1 cellular context compared by ENCODE assay signal in the genomic region with DNA sequence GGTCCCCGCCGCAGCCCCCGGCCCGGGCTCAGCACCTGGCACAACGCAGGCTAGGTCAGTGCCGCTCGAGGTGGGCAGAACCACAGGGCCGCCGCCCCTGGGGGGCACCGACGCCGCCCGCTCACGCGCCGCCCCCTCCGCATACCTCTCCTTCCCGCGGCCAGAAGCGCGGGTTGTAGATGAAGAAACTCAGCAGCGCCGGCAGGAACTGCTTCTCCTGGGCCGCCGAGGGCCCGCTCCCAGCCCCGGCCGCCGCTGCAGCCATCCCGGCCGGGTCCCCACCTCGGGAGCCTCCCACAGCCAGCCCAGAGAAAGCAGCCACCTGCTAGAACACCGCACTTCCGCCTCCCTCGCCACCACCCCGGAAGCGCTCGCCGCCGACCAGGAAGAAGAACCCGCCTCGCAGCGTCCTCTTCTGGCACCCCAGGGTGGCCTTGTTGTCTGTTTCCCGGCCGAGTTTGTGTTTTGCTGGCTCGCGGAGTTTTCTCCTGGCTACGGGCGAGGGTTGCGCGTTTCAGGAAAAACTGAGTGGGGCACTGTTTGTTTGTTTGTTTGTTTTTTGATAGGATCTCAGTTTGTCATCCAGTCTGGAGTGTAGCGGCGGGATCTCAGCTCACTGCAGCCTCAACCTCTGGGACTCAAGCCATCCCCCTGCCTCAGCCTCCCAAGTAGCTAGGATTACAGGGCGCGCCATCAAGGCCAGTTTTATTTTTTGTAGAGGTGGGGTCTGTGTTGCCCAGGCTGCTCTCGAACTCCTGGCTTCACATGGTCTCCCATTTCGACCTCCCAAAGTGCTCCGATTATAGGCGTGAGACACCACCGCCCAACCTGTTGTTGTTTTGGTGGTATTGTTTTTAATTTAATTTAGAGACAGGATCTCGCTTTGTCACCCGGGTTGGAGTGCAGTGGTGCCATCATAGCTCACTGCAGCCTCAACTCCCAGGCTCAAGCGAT.
TF ChIP-seq lines count a peak whose summit lies in the region.

No MANE protein-coding gene starts in this region.

TF ChIP-seq in HepG2, 621 proteins besides CTCF, POLR2A, EP300 and RAD21 (continued from another document and continues in another):
- TF ChIP-seq, protein P1, sequence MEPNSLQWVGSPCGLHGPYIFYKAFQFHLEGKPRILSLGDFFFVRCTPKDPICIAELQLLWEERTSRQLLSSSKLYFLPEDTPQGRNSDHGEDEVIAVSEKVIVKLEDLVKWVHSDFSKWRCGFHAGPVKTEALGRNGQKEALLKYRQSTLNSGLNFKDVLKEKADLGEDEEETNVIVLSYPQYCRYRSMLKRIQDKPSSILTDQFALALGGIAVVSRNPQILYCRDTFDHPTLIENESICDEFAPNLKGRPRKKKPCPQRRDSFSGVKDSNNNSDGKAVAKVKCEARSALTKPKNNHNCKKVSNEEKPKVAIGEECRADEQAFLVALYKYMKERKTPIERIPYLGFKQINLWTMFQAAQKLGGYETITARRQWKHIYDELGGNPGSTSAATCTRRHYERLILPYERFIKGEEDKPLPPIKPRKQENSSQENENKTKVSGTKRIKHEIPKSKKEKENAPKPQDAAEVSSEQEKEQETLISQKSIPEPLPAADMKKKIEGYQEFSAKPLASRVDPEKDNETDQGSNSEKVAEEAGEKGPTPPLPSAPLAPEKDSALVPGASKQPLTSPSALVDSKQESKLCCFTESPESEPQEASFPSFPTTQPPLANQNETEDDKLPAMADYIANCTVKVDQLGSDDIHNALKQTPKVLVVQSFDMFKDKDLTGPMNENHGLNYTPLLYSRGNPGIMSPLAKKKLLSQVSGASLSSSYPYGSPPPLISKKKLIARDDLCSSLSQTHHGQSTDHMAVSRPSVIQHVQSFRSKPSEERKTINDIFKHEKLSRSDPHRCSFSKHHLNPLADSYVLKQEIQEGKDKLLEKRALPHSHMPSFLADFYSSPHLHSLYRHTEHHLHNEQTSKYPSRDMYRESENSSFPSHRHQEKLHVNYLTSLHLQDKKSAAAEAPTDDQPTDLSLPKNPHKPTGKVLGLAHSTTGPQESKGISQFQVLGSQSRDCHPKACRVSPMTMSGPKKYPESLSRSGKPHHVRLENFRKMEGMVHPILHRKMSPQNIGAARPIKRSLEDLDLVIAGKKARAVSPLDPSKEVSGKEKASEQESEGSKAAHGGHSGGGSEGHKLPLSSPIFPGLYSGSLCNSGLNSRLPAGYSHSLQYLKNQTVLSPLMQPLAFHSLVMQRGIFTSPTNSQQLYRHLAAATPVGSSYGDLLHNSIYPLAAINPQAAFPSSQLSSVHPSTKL (CRISPR knock-in tag; IDR thresholded peaks at IDR 0.05): no peak; the same call in 1 of the 2 replicates
- TF ChIP-seq RBM39 (IDR thresholded peaks at IDR 0.05; ENCODE audit: low read depth, low read length, poor library complexity, severe bottlenecking): peak; percentile 69
- no peak for TF ChIP-seq ZNF549 (CRISPR knock-in tag; IDR thresholded peaks at IDR 0.05)
- TF ChIP-seq RFX5 (IDR thresholded peaks at IDR 0.05; ENCODE audit: low read depth, low read length): no peak
- TF ChIP-seq, protein P2, sequence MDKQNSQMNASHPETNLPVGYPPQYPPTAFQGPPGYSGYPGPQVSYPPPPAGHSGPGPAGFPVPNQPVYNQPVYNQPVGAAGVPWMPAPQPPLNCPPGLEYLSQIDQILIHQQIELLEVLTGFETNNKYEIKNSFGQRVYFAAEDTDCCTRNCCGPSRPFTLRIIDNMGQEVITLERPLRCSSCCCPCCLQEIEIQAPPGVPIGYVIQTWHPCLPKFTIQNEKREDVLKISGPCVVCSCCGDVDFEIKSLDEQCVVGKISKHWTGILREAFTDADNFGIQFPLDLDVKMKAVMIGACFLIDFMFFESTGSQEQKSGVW (CRISPR knock-in tag; IDR thresholded peaks at IDR 0.05; ENCODE audit: borderline replicate concordance): no peak
- TF ChIP-seq SIN3A (IDR thresholded peaks at IDR 0.05; ENCODE audit: borderline replicate concordance, low read depth, low read length): peak; percentile 84; the same call in 1 of the 2 replicates
- TF ChIP-seq, protein P3, sequence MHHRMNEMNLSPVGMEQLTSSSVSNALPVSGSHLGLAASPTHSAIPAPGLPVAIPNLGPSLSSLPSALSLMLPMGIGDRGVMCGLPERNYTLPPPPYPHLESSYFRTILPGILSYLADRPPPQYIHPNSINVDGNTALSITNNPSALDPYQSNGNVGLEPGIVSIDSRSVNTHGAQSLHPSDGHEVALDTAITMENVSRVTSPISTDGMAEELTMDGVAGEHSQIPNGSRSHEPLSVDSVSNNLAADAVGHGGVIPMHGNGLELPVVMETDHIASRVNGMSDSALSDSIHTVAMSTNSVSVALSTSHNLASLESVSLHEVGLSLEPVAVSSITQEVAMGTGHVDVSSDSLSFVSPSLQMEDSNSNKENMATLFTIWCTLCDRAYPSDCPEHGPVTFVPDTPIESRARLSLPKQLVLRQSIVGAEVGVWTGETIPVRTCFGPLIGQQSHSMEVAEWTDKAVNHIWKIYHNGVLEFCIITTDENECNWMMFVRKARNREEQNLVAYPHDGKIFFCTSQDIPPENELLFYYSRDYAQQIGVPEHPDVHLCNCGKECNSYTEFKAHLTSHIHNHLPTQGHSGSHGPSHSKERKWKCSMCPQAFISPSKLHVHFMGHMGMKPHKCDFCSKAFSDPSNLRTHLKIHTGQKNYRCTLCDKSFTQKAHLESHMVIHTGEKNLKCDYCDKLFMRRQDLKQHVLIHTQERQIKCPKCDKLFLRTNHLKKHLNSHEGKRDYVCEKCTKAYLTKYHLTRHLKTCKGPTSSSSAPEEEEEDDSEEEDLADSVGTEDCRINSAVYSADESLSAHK (CRISPR knock-in tag; IDR thresholded peaks at IDR 0.05; ENCODE audit: borderline replicate concordance): no peak
- peak; percentile 61 for TF ChIP-seq AGO2 (optimal IDR thresholded peaks at IDR 0.05; ENCODE audit: low read depth, low read length)
- no peak for TF ChIP-seq TBP (CRISPR knock-in tag; IDR thresholded peaks at IDR 0.05)
- TF ChIP-seq, protein P4, sequence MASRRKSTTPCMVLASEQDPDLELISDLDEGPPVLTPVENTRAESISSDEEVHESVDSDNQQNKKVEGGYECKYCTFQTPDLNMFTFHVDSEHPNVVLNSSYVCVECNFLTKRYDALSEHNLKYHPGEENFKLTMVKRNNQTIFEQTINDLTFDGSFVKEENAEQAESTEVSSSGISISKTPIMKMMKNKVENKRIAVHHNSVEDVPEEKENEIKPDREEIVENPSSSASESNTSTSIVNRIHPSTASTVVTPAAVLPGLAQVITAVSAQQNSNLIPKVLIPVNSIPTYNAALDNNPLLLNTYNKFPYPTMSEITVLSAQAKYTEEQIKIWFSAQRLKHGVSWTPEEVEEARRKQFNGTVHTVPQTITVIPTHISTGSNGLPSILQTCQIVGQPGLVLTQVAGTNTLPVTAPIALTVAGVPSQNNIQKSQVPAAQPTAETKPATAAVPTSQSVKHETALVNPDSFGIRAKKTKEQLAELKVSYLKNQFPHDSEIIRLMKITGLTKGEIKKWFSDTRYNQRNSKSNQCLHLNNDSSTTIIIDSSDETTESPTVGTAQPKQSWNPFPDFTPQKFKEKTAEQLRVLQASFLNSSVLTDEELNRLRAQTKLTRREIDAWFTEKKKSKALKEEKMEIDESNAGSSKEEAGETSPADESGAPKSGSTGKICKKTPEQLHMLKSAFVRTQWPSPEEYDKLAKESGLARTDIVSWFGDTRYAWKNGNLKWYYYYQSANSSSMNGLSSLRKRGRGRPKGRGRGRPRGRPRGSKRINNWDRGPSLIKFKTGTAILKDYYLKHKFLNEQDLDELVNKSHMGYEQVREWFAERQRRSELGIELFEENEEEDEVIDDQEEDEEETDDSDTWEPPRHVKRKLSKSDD (CRISPR knock-in tag; IDR thresholded peaks at IDR 0.05; ENCODE audit: low read depth): no peak; the same call in 1 of the 2 replicates
- TF ChIP-seq POLR2AphosphoS5 (IDR thresholded peaks at IDR 0.05; ENCODE audit: low read depth, low read length): peak; percentile 78
- peak; percentile 73; the same call in 1 of the 2 replicates for TF ChIP-seq ZNF772 (CRISPR knock-in tag; IDR thresholded peaks at IDR 0.05)
- TF ChIP-seq, protein P5, sequence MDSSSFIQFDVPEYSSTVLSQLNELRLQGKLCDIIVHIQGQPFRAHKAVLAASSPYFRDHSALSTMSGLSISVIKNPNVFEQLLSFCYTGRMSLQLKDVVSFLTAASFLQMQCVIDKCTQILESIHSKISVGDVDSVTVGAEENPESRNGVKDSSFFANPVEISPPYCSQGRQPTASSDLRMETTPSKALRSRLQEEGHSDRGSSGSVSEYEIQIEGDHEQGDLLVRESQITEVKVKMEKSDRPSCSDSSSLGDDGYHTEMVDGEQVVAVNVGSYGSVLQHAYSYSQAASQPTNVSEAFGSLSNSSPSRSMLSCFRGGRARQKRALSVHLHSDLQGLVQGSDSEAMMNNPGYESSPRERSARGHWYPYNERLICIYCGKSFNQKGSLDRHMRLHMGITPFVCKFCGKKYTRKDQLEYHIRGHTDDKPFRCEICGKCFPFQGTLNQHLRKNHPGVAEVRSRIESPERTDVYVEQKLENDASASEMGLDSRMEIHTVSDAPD (CRISPR knock-in tag; IDR thresholded peaks at IDR 0.05): no peak
- TF ChIP-seq, protein P6, sequence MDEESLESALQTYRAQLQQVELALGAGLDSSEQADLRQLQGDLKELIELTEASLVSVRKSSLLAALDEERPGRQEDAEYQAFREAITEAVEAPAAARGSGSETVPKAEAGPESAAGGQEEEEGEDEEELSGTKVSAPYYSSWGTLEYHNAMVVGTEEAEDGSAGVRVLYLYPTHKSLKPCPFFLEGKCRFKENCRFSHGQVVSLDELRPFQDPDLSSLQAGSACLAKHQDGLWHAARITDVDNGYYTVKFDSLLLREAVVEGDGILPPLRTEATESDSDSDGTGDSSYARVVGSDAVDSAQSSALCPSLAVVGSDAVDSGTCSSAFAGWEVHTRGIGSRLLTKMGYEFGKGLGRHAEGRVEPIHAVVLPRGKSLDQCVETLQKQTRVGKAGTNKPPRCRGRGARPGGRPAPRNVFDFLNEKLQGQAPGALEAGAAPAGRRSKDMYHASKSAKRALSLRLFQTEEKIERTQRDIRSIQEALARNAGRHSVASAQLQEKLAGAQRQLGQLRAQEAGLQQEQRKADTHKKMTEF (CRISPR knock-in tag; IDR thresholded peaks at IDR 0.05): peak; percentile 90
- TF ChIP-seq ZKSCAN1 (IDR thresholded peaks at IDR 0.05; ENCODE audit: low read length): no peak
- peak; percentile 73 for TF ChIP-seq ZSCAN31 (CRISPR knock-in tag; IDR thresholded peaks at IDR 0.05; ENCODE audit: low read depth)
- no peak for TF ChIP-seq CEBPB (IDR thresholded peaks at IDR 0.05; ENCODE audit: borderline replicate concordance, low read depth, low read length)
- TF ChIP-seq, protein P7, sequence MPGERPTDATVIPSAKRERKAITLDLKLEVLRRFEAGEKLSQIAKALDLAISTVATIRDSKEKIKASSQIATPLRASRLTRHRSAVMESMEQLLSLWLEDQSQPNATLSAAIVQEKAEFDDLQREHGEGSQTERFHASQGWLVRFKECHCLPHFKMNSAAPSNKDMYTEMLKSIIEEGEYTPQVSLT (CRISPR knock-in tag; IDR thresholded peaks at IDR 0.05; ENCODE audit: borderline replicate concordance, low read depth): no peak
- TF ChIP-seq KLF11 (CRISPR knock-in tag; IDR thresholded peaks at IDR 0.05): 0 out of 2 replicates have a peak, but pooled peaks have one; percentile 51
- no peak for TF ChIP-seq FOXO1 (CRISPR knock-in tag; IDR thresholded peaks at IDR 0.05)
- TF ChIP-seq SKI (IDR thresholded peaks at IDR 0.05; ENCODE audit: partially characterized antibody): no peak
- TF ChIP-seq, protein P8, sequence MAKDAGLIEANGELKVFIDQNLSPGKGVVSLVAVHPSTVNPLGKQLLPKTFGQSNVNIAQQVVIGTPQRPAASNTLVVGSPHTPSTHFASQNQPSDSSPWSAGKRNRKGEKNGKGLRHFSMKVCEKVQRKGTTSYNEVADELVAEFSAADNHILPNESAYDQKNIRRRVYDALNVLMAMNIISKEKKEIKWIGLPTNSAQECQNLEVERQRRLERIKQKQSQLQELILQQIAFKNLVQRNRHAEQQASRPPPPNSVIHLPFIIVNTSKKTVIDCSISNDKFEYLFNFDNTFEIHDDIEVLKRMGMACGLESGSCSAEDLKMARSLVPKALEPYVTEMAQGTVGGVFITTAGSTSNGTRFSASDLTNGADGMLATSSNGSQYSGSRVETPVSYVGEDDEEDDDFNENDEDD (CRISPR knock-in tag; IDR thresholded peaks at IDR 0.05; ENCODE audit: borderline replicate concordance): peak; percentile 32; the same call in 1 of the 2 replicates
- TF ChIP-seq, protein P9, sequence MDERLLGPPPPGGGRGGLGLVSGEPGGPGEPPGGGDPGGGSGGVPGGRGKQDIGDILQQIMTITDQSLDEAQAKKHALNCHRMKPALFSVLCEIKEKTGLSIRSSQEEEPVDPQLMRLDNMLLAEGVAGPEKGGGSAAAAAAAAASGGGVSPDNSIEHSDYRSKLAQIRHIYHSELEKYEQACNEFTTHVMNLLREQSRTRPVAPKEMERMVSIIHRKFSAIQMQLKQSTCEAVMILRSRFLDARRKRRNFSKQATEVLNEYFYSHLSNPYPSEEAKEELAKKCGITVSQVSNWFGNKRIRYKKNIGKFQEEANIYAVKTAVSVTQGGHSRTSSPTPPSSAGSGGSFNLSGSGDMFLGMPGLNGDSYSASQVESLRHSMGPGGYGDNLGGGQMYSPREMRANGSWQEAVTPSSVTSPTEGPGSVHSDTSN (CRISPR knock-in tag; IDR thresholded peaks at IDR 0.05): no peak
- peak; percentile 94 for TF ChIP-seq POLR2G (IDR thresholded peaks at IDR 0.05; ENCODE audit: low read depth, low read length)
- TF ChIP-seq, protein P10, sequence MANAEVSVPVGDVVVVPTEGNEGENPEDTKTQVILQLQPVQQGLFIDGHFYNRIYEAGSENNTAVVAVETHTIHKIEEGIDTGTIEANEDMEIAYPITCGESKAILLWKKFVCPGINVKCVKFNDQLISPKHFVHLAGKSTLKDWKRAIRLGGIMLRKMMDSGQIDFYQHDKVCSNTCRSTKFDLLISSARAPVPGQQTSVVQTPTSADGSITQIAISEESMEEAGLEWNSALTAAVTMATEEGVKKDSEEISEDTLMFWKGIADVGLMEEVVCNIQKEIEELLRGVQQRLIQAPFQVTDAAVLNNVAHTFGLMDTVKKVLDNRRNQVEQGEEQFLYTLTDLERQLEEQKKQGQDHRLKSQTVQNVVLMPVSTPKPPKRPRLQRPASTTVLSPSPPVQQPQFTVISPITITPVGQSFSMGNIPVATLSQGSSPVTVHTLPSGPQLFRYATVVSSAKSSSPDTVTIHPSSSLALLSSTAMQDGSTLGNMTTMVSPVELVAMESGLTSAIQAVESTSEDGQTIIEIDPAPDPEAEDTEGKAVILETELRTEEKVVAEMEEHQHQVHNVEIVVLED (CRISPR knock-in tag; IDR thresholded peaks at IDR 0.05; ENCODE audit: borderline replicate concordance): peak; percentile 72
- TF ChIP-seq ZNF567 (CRISPR knock-in tag; IDR thresholded peaks at IDR 0.05; ENCODE audit: borderline replicate concordance): no peak
- no peak; the same call in 1 of the 2 replicates for TF ChIP-seq ZNF761 (CRISPR knock-in tag; conservative IDR thresholded peaks at IDR 0.05)
- TF ChIP-seq GATAD1 (CRISPR knock-in tag; IDR thresholded peaks at IDR 0.05): peak; percentile 92
- no peak for TF ChIP-seq ZNF367 (CRISPR knock-in tag; IDR thresholded peaks at IDR 0.05; ENCODE audit: borderline replicate concordance)
- TF ChIP-seq SMAD1 (CRISPR knock-in tag; IDR thresholded peaks at IDR 0.05; ENCODE audit: borderline replicate concordance, low read depth): 0 out of 2 replicates have a peak, but pooled peaks have one; percentile 63
- TF ChIP-seq, protein P11, sequence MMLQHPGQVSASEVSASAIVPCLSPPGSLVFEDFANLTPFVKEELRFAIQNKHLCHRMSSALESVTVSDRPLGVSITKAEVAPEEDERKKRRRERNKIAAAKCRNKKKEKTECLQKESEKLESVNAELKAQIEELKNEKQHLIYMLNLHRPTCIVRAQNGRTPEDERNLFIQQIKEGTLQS (CRISPR knock-in tag; IDR thresholded peaks at IDR 0.05): no peak
- TF ChIP-seq HOXA3 (CRISPR knock-in tag; IDR thresholded peaks at IDR 0.05): peak; percentile 79
